In the genomic region with DNA sequence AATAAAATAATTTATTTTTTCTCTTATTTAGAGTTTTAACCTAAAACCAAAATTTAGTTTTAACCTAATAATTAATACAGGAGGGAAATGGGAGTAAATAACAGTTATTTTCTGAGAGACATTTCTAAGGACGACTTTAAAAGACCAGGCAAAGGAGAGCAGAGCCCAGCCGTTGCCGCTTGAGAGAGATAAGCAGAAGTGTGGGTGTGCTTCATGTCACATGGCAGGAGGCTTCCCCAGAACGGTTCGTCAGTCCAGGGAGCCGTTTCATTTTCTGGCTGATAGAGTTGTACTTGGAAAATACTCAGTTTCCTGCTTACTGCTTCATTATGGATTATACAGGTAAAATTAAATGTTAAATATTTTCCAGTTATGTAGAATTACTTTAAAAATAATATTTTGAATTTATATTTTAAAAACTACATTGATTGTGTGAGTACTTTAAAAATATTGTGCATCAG, we compare ENCODE assay signal across 8 cellular contexts.
DNase-seq lines count a peak whose midpoint lies in the region; ATAC-seq, FAIRE-seq and TF ChIP-seq lines count a peak whose summit lies in the region.

No MANE protein-coding gene starts in this region.

- H3K4me3 ChIP-seq in liver (ENCODE audit: low read depth in 1 of 3, low read length in 3 of 3) = no peak overlapping the region
- H3K4me3 ChIP-seq in HepG2 (replicated peaks in 1 of 3; ENCODE audit: insufficient read depth in 1 of 3, low read depth in 2 of 3, low read length in 3 of 3) = no peak overlapping the region
- H3K4me3 ChIP-seq in Peyer's patch = no peak overlapping the region
- H3K4me3 ChIP-seq in epithelial cell of proximal tubule (ENCODE audit: low read depth, low read length) = peak overlapping the region; percentile 4
- H3K4me3 ChIP-seq in neuronal stem cell (ENCODE audit: low read length in 2 of 2) = no peak overlapping the region

- H3K36me3 ChIP-seq in liver (ENCODE audit: control insufficient read depth in 4 of 4, insufficient read depth in 3 of 4, low read depth in 1 of 4, low read length in 3 of 4) (no peaks in the 10 kb centered on the region), HepG2 (replicated peaks in 1 of 2; ENCODE audit: control insufficient read depth in 1 of 2, insufficient read depth in 2 of 2, low read length in 2 of 2) (no peaks in the 10 kb centered on the region), Peyer's patch (no peaks in the 10 kb centered on the region), neuronal stem cell (replicated peaks in 1 of 2; ENCODE audit: control insufficient read depth in 2 of 2, insufficient read depth in 2 of 2, low read length in 2 of 2) (no peaks in the 10 kb centered on the region)

- H2BK15ac ChIP-seq in neuronal stem cell (ENCODE audit: low read length) = no peak overlapping the region

- H2BK120ac ChIP-seq in neuronal stem cell (ENCODE audit: low read depth, low read length) = no peak overlapping the region

- ATAC-seq in HepG2 = no peak
- peak; percentile 26 for ATAC-seq in HG03095 (IDR thresholded peaks at IDR 0.05; ENCODE audit: unreplicated experiment)

- CTCF ChIA-PET in HepG2 (lab: Yijun Ruan, JAX; ENCODE audit: low intra/inter-chr PET ratio, low total read pairs) = no interaction called here

- no peak overlapping the region for H4K91ac ChIP-seq in neuronal stem cell (ENCODE audit: low read depth, low read length, poor library complexity)

- no peak overlapping the region for H2AK5ac ChIP-seq in neuronal stem cell (ENCODE audit: low read depth, low read length)

- H3K4me1 ChIP-seq in liver (ENCODE audit: control insufficient read depth in 4 of 4, insufficient read depth in 4 of 4, low read length in 3 of 4) (peaks cover 3 to 22% (median 9%) of the 10 kb centered on the region in 4 donors), HepG2 (ENCODE audit: insufficient read depth, low read length) (no peaks in the 10 kb centered on the region), Peyer's patch (peaks cover 0 to 2% (median under 1%) of the 10 kb centered on the region in 4 donors), neuronal stem cell (ENCODE audit: control insufficient read depth in 2 of 2, insufficient read depth in 1 of 2, low read depth in 1 of 2, low read length in 2 of 2) (peaks cover 0 to 8% of the 10 kb centered on the region in 2 donors)

- TF ChIP-seq POLR2A in HepG2 (IDR thresholded peaks at IDR 0.05; ENCODE audit: insufficient read depth in 1 of 2, low read depth in 2 of 2, low read length in 2 of 2) (no peak), Peyer's patch (IDR thresholded peaks at IDR 0.05) (no peak)

- no peaks in the 10 kb centered on the region for H4K20me1 ChIP-seq in HepG2 (ENCODE audit: insufficient read depth, low read length)

- no peaks in the 10 kb centered on the region for H3K79me1 ChIP-seq in neuronal stem cell (ENCODE audit: low read depth, low read length)

- H3K9me3 ChIP-seq in liver (ENCODE audit: control insufficient read depth in 4 of 4, low read length in 3 of 4) = no peaks in the 10 kb centered on the region
- no peaks in the 10 kb centered on the region for H3K9me3 ChIP-seq in HepG2 (ENCODE audit: low read length)
- H3K9me3 ChIP-seq in Peyer's patch = no peaks in the 10 kb centered on the region
- no peaks in the 10 kb centered on the region for H3K9me3 ChIP-seq in neuronal stem cell (replicated peaks in 1 of 2; ENCODE audit: control insufficient read depth in 2 of 2, insufficient read depth in 1 of 2, low read depth in 1 of 2, low read length in 2 of 2)

- no peak overlapping the region for H4K8ac ChIP-seq in neuronal stem cell (ENCODE audit: low read depth, low read length)

- no peak overlapping the region for H2AFZ ChIP-seq in HepG2 (ENCODE audit: low read length)
- peak overlapping the region; percentile 25 for H2AFZ ChIP-seq in neuronal stem cell (ENCODE audit: low read length)

- POLR2A ChIA-PET in HepG2 (lab: Yijun Ruan, JAX) = no interaction called here

- no peak overlapping the region for H3K27ac ChIP-seq in liver (ENCODE audit: low read depth in 1 of 2, low read length in 2 of 2)
- no peak overlapping the region for H3K27ac ChIP-seq in HepG2 (ENCODE audit: extremely low read length, insufficient read depth, low read length)
- H3K27ac ChIP-seq in Peyer's patch = no peak overlapping the region
- H3K27ac ChIP-seq in neuronal stem cell (replicated peaks; ENCODE audit: low read length) = no peak overlapping the region

- intact Hi-C loops in HepG2 (cut with micrococcal nuclease; ENCODE audit: unreplicated experiment) = no loop called here

- 6% methylated on average over 6 of the region's 6 CpGs for WGBS in liver
- WGBS in HepG2 (ENCODE audit: low lambda C conversion rate) = 84% methylated on average over 6 of the region's 6 CpGs
- WGBS in neuronal stem cell (ENCODE audit: extremely low coverage in 2 of 2, insufficient read length in 2 of 2, insufficient replicate concordance in 1 of 2), 2 donors = no CpG with 5 or more reads among the region's 6 CpGs

- H3K18ac ChIP-seq in neuronal stem cell (ENCODE audit: low read length) = no peak overlapping the region

- FAIRE-seq in HepG2 (lab: Jason Lieb, UNC) (no peak), urothelium cell line (lab: Jason Lieb, UNC) (no peak)

- no peak overlapping the region for H3K9ac ChIP-seq in liver (ENCODE audit: low read depth in 1 of 2, low read length in 2 of 2)
- H3K9ac ChIP-seq in HepG2 (ENCODE audit: insufficient read depth, low read depth, low read length) = no peak overlapping the region
- H3K9ac ChIP-seq in neuronal stem cell (ENCODE audit: low read depth, low read length, poor library complexity) = no peak overlapping the region

- no peak overlapping the region for H3K23ac ChIP-seq in neuronal stem cell (ENCODE audit: low read depth, low read length, poor library complexity)

- no peaks in the 10 kb centered on the region for H3K79me2 ChIP-seq in HepG2 (ENCODE audit: insufficient read depth, low read length)

- H2BK12ac ChIP-seq in neuronal stem cell (ENCODE audit: low read length) = no peak overlapping the region

- no TSS peak for BruUV-seq in HepG2 (replicated peaks; lab: Mats Ljungman, UMichigan)

- in situ Hi-C loops in HepG2 (cut with HindIII; ENCODE audit: extremely low pct_ligation_motif_present, low pct_unique_long_range_greater_than_20kb) = no loop called here

- H3K27me3 ChIP-seq in liver (ENCODE audit: control insufficient read depth in 4 of 4, insufficient read depth in 4 of 4, low read length in 3 of 4) (no peaks in the 10 kb centered on the region), HepG2 (ENCODE audit: control insufficient read depth in 1 of 2, insufficient read depth in 2 of 2, low read length in 2 of 2) (no peaks in the 10 kb centered on the region), Peyer's patch (no peaks in the 10 kb centered on the region), neuronal stem cell (ENCODE audit: control insufficient read depth in 3 of 3, insufficient read depth in 3 of 3, low read depth in 1 of 3, low read length in 3 of 3) (no peaks in the 10 kb centered on the region)

- no peak for TF ChIP-seq CTCF in liver (IDR thresholded peaks at IDR 0.05; ENCODE audit: low read depth, low read length, missing input control)
- TF ChIP-seq CTCF in HepG2 (CRISPR knock-in tag; IDR thresholded peaks at IDR 0.05) = no peak
- TF ChIP-seq CTCF in Peyer's patch (IDR thresholded peaks at IDR 0.05) = no peak
- TF ChIP-seq CTCF in epithelial cell of proximal tubule (conservative IDR thresholded peaks at IDR 0.05; ENCODE audit: low read depth, low read length) = no peak

- TF ChIP-seq EP300 in HepG2 (IDR thresholded peaks at IDR 0.05; ENCODE audit: low read depth in 2 of 2, low read length in 2 of 2) = no peak
- TF ChIP-seq EP300 in HepG2 (CRISPR knock-in tag; IDR thresholded peaks at IDR 0.05; ENCODE audit: borderline replicate concordance) = no peak

- TF ChIP-seq RAD21 in liver (IDR thresholded peaks at IDR 0.05) = peak in 1 of 2 donors; percentile 11
- TF ChIP-seq RAD21 in HepG2 (CRISPR knock-in tag; IDR thresholded peaks at IDR 0.05) = no peak

- DNase-seq in HepG2 (ENCODE audit: low spot score) = no peak
- DNase-seq in Peyer's patch = peak in 2 of 3 donors; percentile 60 to 74
- DNase-seq in epithelial cell of proximal tubule (ENCODE audit: low read depth) = no peak
- no peak for DNase-seq in neuronal stem cell (ENCODE audit: low spot score)
- DNase-seq in urothelium cell line (ENCODE audit: low spot score) = no peak
- no peak for DNase-seq in NCI-H510A treated with DMSO at 0.1 percent for 48 hours (lab: John Stamatoyannopoulos, UW)

- H3K14ac ChIP-seq in neuronal stem cell (ENCODE audit: low read length) = no peak overlapping the region

- no peak overlapping the region for H2BK5ac ChIP-seq in neuronal stem cell (ENCODE audit: low read length)

- H3K4me2 ChIP-seq in HepG2 (ENCODE audit: low read depth, low read length) (no peak overlapping the region), neuronal stem cell (ENCODE audit: insufficient read depth, low read length, poor library complexity, severe bottlenecking) (no peak overlapping the region)

- no peak overlapping the region for H3K4ac ChIP-seq in neuronal stem cell (ENCODE audit: low read length)

TF ChIP-seq in liver, 16 proteins besides CTCF, POLR2A, EP300 and RAD21:
- TF ChIP-seq YY1 (IDR thresholded peaks at IDR 0.05) = peak; percentile 37
- TF ChIP-seq HNF4G (IDR thresholded peaks at IDR 0.05) = no peak
- TF ChIP-seq, protein P1, sequence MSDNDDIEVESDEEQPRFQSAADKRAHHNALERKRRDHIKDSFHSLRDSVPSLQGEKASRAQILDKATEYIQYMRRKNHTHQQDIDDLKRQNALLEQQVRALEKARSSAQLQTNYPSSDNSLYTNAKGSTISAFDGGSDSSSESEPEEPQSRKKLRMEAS (IDR thresholded peaks at IDR 0.05) = peak; percentile 28
- TF ChIP-seq HNF4A (conservative IDR thresholded peaks at IDR 0.05) = peak in 1 of 2 donors; percentile 14

TF ChIP-seq in HepG2, 621 proteins besides CTCF, POLR2A, EP300 and RAD21:
- TF ChIP-seq ZKSCAN1 (IDR thresholded peaks at IDR 0.05; ENCODE audit: low read length) = no peak

Comparison
In these comparisons a context has a peak if more than half of its experiments do, and no peak if none do; other contexts are left out.
1. DNase-seq: peak in Peyer's patch (2 of 3); none in HepG2 (single experiment), epithelial cell of proximal tubule (single experiment), neuronal stem cell (single experiment), urothelium cell line (single experiment) and NCI-H510A treated with DMSO at 0.1 percent for 48 hours (single experiment).